ENCODE assay signal across 15 cellular contexts in the genomic region with DNA sequence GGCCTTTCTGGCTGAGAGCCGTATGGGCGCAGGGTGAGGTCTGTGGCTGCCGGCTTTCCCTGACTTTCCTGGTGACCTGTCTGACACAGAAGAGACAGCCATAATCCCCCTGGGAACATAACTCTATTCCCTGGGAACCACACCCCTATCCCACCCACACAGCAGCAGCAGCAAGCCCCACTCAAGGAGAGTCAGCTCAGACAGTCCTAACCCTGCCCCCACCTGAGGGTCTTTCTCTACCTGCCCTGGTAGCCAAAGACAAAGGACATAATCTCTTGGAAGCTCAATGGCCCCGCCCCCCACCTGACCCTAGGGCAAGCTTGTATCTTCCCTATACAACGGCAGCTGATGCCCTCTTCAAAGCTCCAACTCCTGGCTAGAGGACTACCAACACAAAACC.
DNase-seq lines count a peak whose midpoint lies in the region; ATAC-seq and TF ChIP-seq lines count a peak whose summit lies in the region.
"Had no signal": no experiment of that assay in that cellular context is flagged by ENCODE, and none has a peak within 500 bp of the region (broad histone marks: within the 10 kb centered on the region; RNA-seq: fewer than 3 reads in every experiment).

No MANE protein-coding gene starts in this region.

- peaks cover 27% of the 10 kb centered on the region for H3K9me3 Mint-ChIP-seq in endodermal cell
- peaks cover 6% of the 10 kb centered on the region for H3K9me3 Mint-ChIP-seq in activated CD8-positive, alpha-beta memory T cell treated with anti-CD3 and anti-CD28 coated beads, Interleukin-2, amount 10 ng/mL, durations not matched to agents 7 days and 5 days (ENCODE audit: low read depth)

- CTCF ChIA-PET in activated CD8-positive, alpha-beta memory T cell treated with anti-CD3 and anti-CD28 coated beads, Interleukin-2, amount 10 ng/mL, durations not matched to agents 7 days and 5 days (lab: Charles Lee), result no interaction called here

- no peak overlapping the region for H3K9ac ChIP-seq in endodermal cell (ENCODE audit: extremely low read depth, low read length, poor library complexity, severe bottlenecking)
- H3K9ac ChIP-seq in neuronal stem cell (ENCODE audit: low read depth, low read length, poor library complexity), result no peak overlapping the region
- H3K9ac ChIP-seq: GM23248 had no signal

- no peaks in the 10 kb centered on the region for H3K27me3 Mint-ChIP-seq in endodermal cell (ENCODE audit: insufficient read depth)
- no peaks in the 10 kb centered on the region for H3K27me3 Mint-ChIP-seq in activated CD8-positive, alpha-beta memory T cell treated with anti-CD3 and anti-CD28 coated beads, Interleukin-2, amount 10 ng/mL, durations not matched to agents 7 days and 5 days
- H3K27me3 Mint-ChIP-seq: B cell; CD4-positive, alpha-beta T cell had no signal

- no peaks in the 10 kb centered on the region for H3K36me3 Mint-ChIP-seq in endodermal cell (ENCODE audit: low read depth)
- no peaks in the 10 kb centered on the region for H3K36me3 Mint-ChIP-seq in activated CD8-positive, alpha-beta memory T cell treated with anti-CD3 and anti-CD28 coated beads, Interleukin-2, amount 10 ng/mL, durations not matched to agents 7 days and 5 days

- no peaks in the 10 kb centered on the region for H3K27me3 ChIP-seq in endodermal cell (ENCODE audit: control insufficient read depth, insufficient read depth, low read length, poor library complexity, severe bottlenecking)
- H3K27me3 ChIP-seq in neuronal stem cell (ENCODE audit: control insufficient read depth in 3 of 3, insufficient read depth in 3 of 3, low read depth in 1 of 3, low read length in 3 of 3), result no peaks in the 10 kb centered on the region

- peak overlapping the region; percentile 21 for H3K14ac ChIP-seq in neuronal stem cell (ENCODE audit: low read length)

- no peak overlapping the region for H3K4me3 Mint-ChIP-seq in endodermal cell
- no peak overlapping the region for H3K4me3 Mint-ChIP-seq in activated CD8-positive, alpha-beta memory T cell treated with anti-CD3 and anti-CD28 coated beads, Interleukin-2, amount 10 ng/mL, durations not matched to agents 7 days and 5 days
- H3K4me3 Mint-ChIP-seq: B cell; CD4-positive, alpha-beta T cell had no signal

- peaks cover 10% of the 10 kb centered on the region for H3K4me1 Mint-ChIP-seq in endodermal cell
- H3K4me1 Mint-ChIP-seq in activated CD8-positive, alpha-beta memory T cell treated with anti-CD3 and anti-CD28 coated beads, Interleukin-2, amount 10 ng/mL, durations not matched to agents 7 days and 5 days, result no peaks in the 10 kb centered on the region
- H3K4me1 Mint-ChIP-seq: B cell had no signal

- H3K18ac ChIP-seq in neuronal stem cell (ENCODE audit: low read length), result no peak overlapping the region

- H2AK5ac ChIP-seq in neuronal stem cell (ENCODE audit: low read depth, low read length), result no peak overlapping the region

- DNase-seq in Right ventricle myocardium inferior (ENCODE audit: missing footprints), result peak; percentile 21
- DNase-seq in Right ventricle myocardium superior, result no peak
- peak; percentile 51 for DNase-seq in endodermal cell
- no peak for DNase-seq in neuronal stem cell (ENCODE audit: low spot score)
- no peak for DNase-seq in germinal center (ENCODE audit: low spot score)
- DNase-seq in KG1 (lab: John Stamatoyannopoulos, UW), result no peak
- DNase-seq in activated CD8-positive, alpha-beta memory T cell treated with anti-CD3 and anti-CD28 coated beads, Interleukin-2, amount 10 ng/mL, durations not matched to agents 7 days and 5 days, result no peak
- DNase-seq: C1 segment of cervical spinal cord; Calu3; CD4-positive, alpha-beta T cell; DMS 273 treated with DMSO at 0.1 percent for 48 hours; GM23248; H7 had no signal

- H4K91ac ChIP-seq in neuronal stem cell (ENCODE audit: low read depth, low read length, poor library complexity), result no peak overlapping the region

- no peak overlapping the region for H3K4me2 ChIP-seq in neuronal stem cell (ENCODE audit: insufficient read depth, low read length, poor library complexity, severe bottlenecking)

- no peaks in the 10 kb centered on the region for H3K79me1 ChIP-seq in neuronal stem cell (ENCODE audit: low read depth, low read length)

- 89 to 90% methylated on average over 4 to 5 of the region's 5 CpGs for WGBS in endodermal cell (ENCODE audit: insufficient coverage in 1 of 2, insufficient read length in 1 of 2), 2 experiments
- WGBS in neuronal stem cell (ENCODE audit: extremely low coverage in 2 of 2, insufficient read length in 2 of 2, insufficient replicate concordance in 1 of 2), 2 donors, result no CpG with 5 or more reads among the region's 5 CpGs

- H2BK5ac ChIP-seq in neuronal stem cell (ENCODE audit: low read length), result no peak overlapping the region

- H3K4ac ChIP-seq in neuronal stem cell (ENCODE audit: low read length), result no peak overlapping the region

- H3K27ac ChIP-seq in endodermal cell (ENCODE audit: low read depth, low read length), result no peak overlapping the region
- H3K27ac ChIP-seq in neuronal stem cell (replicated peaks; ENCODE audit: low read length), result no peak overlapping the region
- H3K27ac ChIP-seq: GM23248 had no signal

- H3K4me1 ChIP-seq in endodermal cell (ENCODE audit: control insufficient read depth, insufficient read depth, low read length), result no peaks in the 10 kb centered on the region
- H3K4me1 ChIP-seq in neuronal stem cell (ENCODE audit: control insufficient read depth in 2 of 2, insufficient read depth in 1 of 2, low read depth in 1 of 2, low read length in 2 of 2), result peaks cover 0 to 3% of the 10 kb centered on the region in 2 donors

- ATAC-seq in Right ventricle myocardium inferior (no peak), Right ventricle myocardium superior (ENCODE audit: poor library complexity) (no peak)
- ATAC-seq in activated CD8-positive, alpha-beta memory T cell treated with anti-CD3 and anti-CD28 coated beads, Interleukin-2, amount 10 ng/mL, durations not matched to agents 7 days and 5 days, result no peak
- ATAC-seq: GM12878 had no signal

- H3K23ac ChIP-seq in neuronal stem cell (ENCODE audit: low read depth, low read length, poor library complexity), result no peak overlapping the region

- no peak for TF ChIP-seq CTCF in endodermal cell (conservative IDR thresholded peaks at IDR 0.05)

- H4K8ac ChIP-seq in neuronal stem cell (ENCODE audit: low read depth, low read length), result no peak overlapping the region

- H2AFZ ChIP-seq in neuronal stem cell (ENCODE audit: low read length), result no peak overlapping the region
- H2AFZ ChIP-seq: GM23248 had no signal

- no peaks in the 10 kb centered on the region for H3K36me3 ChIP-seq in endodermal cell (ENCODE audit: control insufficient read depth, insufficient read depth, low read length)
- H3K36me3 ChIP-seq in neuronal stem cell (replicated peaks in 1 of 2; ENCODE audit: control insufficient read depth in 2 of 2, insufficient read depth in 2 of 2, low read length in 2 of 2), result no peaks in the 10 kb centered on the region

- H3K4me3 ChIP-seq in endodermal cell (ENCODE audit: low read length) (no peak overlapping the region), neuronal stem cell (ENCODE audit: low read length in 2 of 2) (no peak overlapping the region)
- H3K4me3 ChIP-seq: GM12878, GM23248 had no signal

- H3K27ac Mint-ChIP-seq in endodermal cell, result peak overlapping the region; percentile 80
- no peak overlapping the region for H3K27ac Mint-ChIP-seq in activated CD8-positive, alpha-beta memory T cell treated with anti-CD3 and anti-CD28 coated beads, Interleukin-2, amount 10 ng/mL, durations not matched to agents 7 days and 5 days
- H3K27ac Mint-ChIP-seq: B cell; CD4-positive, alpha-beta T cell had no signal

- no peak overlapping the region for H2BK12ac ChIP-seq in neuronal stem cell (ENCODE audit: low read length)

- H2BK120ac ChIP-seq in neuronal stem cell (ENCODE audit: low read depth, low read length), result no peak overlapping the region

- no peak overlapping the region for H2BK15ac ChIP-seq in neuronal stem cell (ENCODE audit: low read length)

- H3K9me3 ChIP-seq in endodermal cell (ENCODE audit: control insufficient read depth, low read length) (peaks cover 37% of the 10 kb centered on the region), neuronal stem cell (replicated peaks in 1 of 2; ENCODE audit: control insufficient read depth in 2 of 2, insufficient read depth in 1 of 2, low read depth in 1 of 2, low read length in 2 of 2) (no peaks in the 10 kb centered on the region)

- intact Hi-C loops in Right ventricle myocardium inferior (cut with DNase I) (no loop called here), Right ventricle myocardium superior (cut with DNase I) (no loop called here)

Comparison
In these comparisons a context has a peak if more than half of its experiments do, and no peak if none do; other contexts are left out.
1. DNase-seq: peak in Right ventricle myocardium inferior (single experiment) and endodermal cell (single experiment); none in Right ventricle myocardium superior (single experiment), neuronal stem cell (single experiment), germinal center (single experiment), KG1 (single experiment) and activated CD8-positive, alpha-beta memory T cell treated with anti-CD3 and anti-CD28 coated beads, Interleukin-2, amount 10 ng/mL, durations not matched to agents 7 days and 5 days (single experiment).